ENCODE assay signal across 11 cellular contexts in genomic region chr14:68928770-68929550, GRCh38. TPM values are rescaled to one million over a fixed set of nuclear protein-coding genes. Genes with fewer than 3 reads are reported as not detected.
DNase-seq lines count a peak whose midpoint lies in the region; ATAC-seq and TF ChIP-seq lines count a peak whose summit lies in the region.
"Had no signal": no experiment of that assay in that cellular context is flagged by ENCODE, and none has a peak within 500 bp of the region (broad histone marks: within the 10 kb centered on the region; RNA-seq: fewer than 3 reads in every experiment).

No MANE protein-coding gene starts in this region.

- no peak for TF ChIP-seq CTCF in lower lobe of right lung (IDR thresholded peaks at IDR 0.05)

- H3K4me1 Mint-ChIP-seq in activated T-cell treated with anti-CD3 and anti-CD28 coated beads, Interleukin-2, amount 50 U/mL, for 4 hours (ENCODE audit: low read depth): peaks cover 50% of the 10 kb centered on the region
- peaks cover 67% of the 10 kb centered on the region for H3K4me1 Mint-ChIP-seq in activated naive CD8-positive, alpha-beta T cell treated with anti-CD3 and anti-CD28 coated beads, Interleukin-2, amount 50 U/mL, for 24 hours
- H3K4me1 Mint-ChIP-seq: activated B cell treated with CpG ODN at 0.5 μM for 24 hours had no signal

- peak; percentile 29 to 53 for ATAC-seq in activated T-cell treated with anti-CD3 and anti-CD28 coated beads, Interleukin-2, amount 50 U/mL, for 4 hours
- ATAC-seq in activated naive CD8-positive, alpha-beta T cell treated with anti-CD3 and anti-CD28 coated beads, Interleukin-2, amount 50 U/mL, for 24 hours: no peak
- no peak for ATAC-seq in lower lobe of right lung
- no peak for ATAC-seq in GM19397 (IDR thresholded peaks at IDR 0.05; ENCODE audit: unreplicated experiment)

- H3K36me3 ChIP-seq in lower lobe of right lung (peaks cover 6% of the 10 kb centered on the region), stomach smooth muscle (ENCODE audit: control insufficient read depth in 2 of 2, insufficient read depth in 2 of 2, low read length in 2 of 2) (peaks cover 15 to 25% of the 10 kb centered on the region in 2 donors)

- H3K9ac ChIP-seq in stomach smooth muscle (ENCODE audit: low read length in 2 of 2): peak overlapping the region; percentile 62 to 63

- peak overlapping the region; percentile 29 for H3K4me3 Mint-ChIP-seq in activated T-cell treated with anti-CD3 and anti-CD28 coated beads, Interleukin-2, amount 50 U/mL, for 4 hours
- H3K4me3 Mint-ChIP-seq in activated naive CD8-positive, alpha-beta T cell treated with anti-CD3 and anti-CD28 coated beads, Interleukin-2, amount 50 U/mL, for 24 hours: peak overlapping the region; percentile 54
- H3K4me3 Mint-ChIP-seq: activated B cell treated with CpG ODN at 0.5 μM for 24 hours had no signal

- H3K27ac ChIP-seq in lower lobe of right lung (peak overlapping the region; percentile 60), stomach smooth muscle (ENCODE audit: low read length) (peak overlapping the region; percentile 95)

- H3K9me3 Mint-ChIP-seq in activated T-cell treated with anti-CD3 and anti-CD28 coated beads, Interleukin-2, amount 50 U/mL, for 4 hours: peaks cover 14% of the 10 kb centered on the region
- H3K9me3 Mint-ChIP-seq in activated naive CD8-positive, alpha-beta T cell treated with anti-CD3 and anti-CD28 coated beads, Interleukin-2, amount 50 U/mL, for 24 hours: peaks cover 15% of the 10 kb centered on the region

- peak overlapping the region; percentile 84 for H3K27ac Mint-ChIP-seq in activated naive CD8-positive, alpha-beta T cell treated with anti-CD3 and anti-CD28 coated beads, Interleukin-2, amount 50 U/mL, for 24 hours
- H3K27ac Mint-ChIP-seq: activated B cell treated with CpG ODN at 0.5 μM for 24 hours had no signal

- DNase-seq in activated T-cell treated with anti-CD3 and anti-CD28 coated beads, Interleukin-2, amount 50 U/mL, for 4 hours: no peak
- DNase-seq in activated T-cell treated with anti-CD3 and anti-CD28 coated beads, Interleukin-2, amount 50 U/mL, for 1 hour: no peak
- no peak for DNase-seq in activated naive CD8-positive, alpha-beta T cell treated with anti-CD3 and anti-CD28 coated beads, Interleukin-2, amount 50 U/mL, for 24 hours
- DNase-seq in lower lobe of right lung (no peak), inferior parietal cortex (ENCODE audit: extremely low spot score) (no peak)
- DNase-seq in stimulated activated CD4-positive, alpha-beta T cell treated with anti-CD3 and anti-CD28 coated beads, Interleukin-15, amount 100 ng/mL, for 24 hours: no peak
- DNase-seq: activated B cell treated with CpG ODN at 0.5 μM for 24 hours, NCI-H524 treated with DMSO at 0.1 percent for 48 hours, SHP77 had no signal

- H3K36me3 Mint-ChIP-seq in activated T-cell treated with anti-CD3 and anti-CD28 coated beads, Interleukin-2, amount 50 U/mL, for 4 hours (ENCODE audit: insufficient read depth): peaks cover 19% of the 10 kb centered on the region
- peaks cover 35% of the 10 kb centered on the region for H3K36me3 Mint-ChIP-seq in activated naive CD8-positive, alpha-beta T cell treated with anti-CD3 and anti-CD28 coated beads, Interleukin-2, amount 50 U/mL, for 24 hours (ENCODE audit: low read depth)

- H3K4me3 ChIP-seq in lower lobe of right lung (no peak overlapping the region), stomach smooth muscle (ENCODE audit: low read length in 2 of 2) (peak overlapping the region; percentile 33 to 52)

- no peaks in the 10 kb centered on the region for H3K9me3 ChIP-seq in lower lobe of right lung
- peaks cover 0 to 5% of the 10 kb centered on the region in 2 donors for H3K9me3 ChIP-seq in stomach smooth muscle (ENCODE audit: control insufficient read depth in 2 of 2, low read length in 2 of 2)

- H3K27me3 ChIP-seq in lower lobe of right lung (ENCODE audit: low read depth) (no peaks in the 10 kb centered on the region), stomach smooth muscle (ENCODE audit: control insufficient read depth in 1 of 2, insufficient read depth in 2 of 2, low read length in 2 of 2) (no peaks in the 10 kb centered on the region)

- intact Hi-C loops in lower lobe of right lung (cut with DNase I): no loop called here

- H3K27me3 Mint-ChIP-seq in activated T-cell treated with anti-CD3 and anti-CD28 coated beads, Interleukin-2, amount 50 U/mL, for 4 hours (ENCODE audit: low read depth): no peaks in the 10 kb centered on the region
- H3K27me3 Mint-ChIP-seq in activated naive CD8-positive, alpha-beta T cell treated with anti-CD3 and anti-CD28 coated beads, Interleukin-2, amount 50 U/mL, for 24 hours: no peaks in the 10 kb centered on the region

- H3K4me1 ChIP-seq in lower lobe of right lung (peaks cover 34% of the 10 kb centered on the region), stomach smooth muscle (ENCODE audit: control insufficient read depth, insufficient read depth, low read length) (peaks cover 82% of the 10 kb centered on the region)

RNA-seq across cellular contexts. Expression of gene ACTN1, which starts 50.1 kb away (rescaled TPM):
- total RNA-seq in activated T-cell treated with anti-CD3 and anti-CD28 coated beads, Interleukin-2, amount 50 U/mL, for 4 hours: 10 to 100 TPM; 47.0 to 77.1 (median 56.2) TPM
- 124 TPM for total RNA-seq in lower lobe of right lung

Comparison
In these comparisons a context has a peak if more than half of its experiments do, and no peak if none do; other contexts are left out.
1. ATAC-seq: peak in activated T-cell treated with anti-CD3 and anti-CD28 coated beads, Interleukin-2, amount 50 U/mL, for 4 hours (2 of 2); none in activated naive CD8-positive, alpha-beta T cell treated with anti-CD3 and anti-CD28 coated beads, Interleukin-2, amount 50 U/mL, for 24 hours (single experiment), lower lobe of right lung (0 of 2) and GM19397 (single experiment).